ENCODE assay signal across 18 cellular contexts in the genomic region with DNA sequence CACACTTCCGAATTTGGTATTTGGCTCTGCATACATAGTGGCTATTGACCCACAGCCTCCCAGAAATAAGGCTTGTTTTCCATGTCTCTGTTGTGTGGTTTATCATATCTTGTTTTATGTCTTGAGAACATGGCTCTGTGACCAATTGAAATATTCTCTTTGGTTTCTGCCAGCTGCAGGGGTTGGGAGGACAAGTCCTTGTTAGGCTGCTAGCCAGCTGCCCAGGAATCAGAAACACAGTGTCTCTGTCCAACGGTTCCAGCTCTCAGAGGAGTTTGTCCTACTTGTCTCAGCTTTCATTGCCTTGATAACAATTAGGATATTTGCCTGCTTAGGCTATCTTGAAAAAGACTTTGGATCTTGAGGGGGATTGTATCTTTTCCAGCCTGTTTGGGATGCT. TPM values are rescaled to one million over a fixed set of nuclear protein-coding genes. Genes with fewer than 3 reads are reported as not detected.
DNase-seq lines count a peak whose midpoint lies in the region; ATAC-seq and TF ChIP-seq lines count a peak whose summit lies in the region.
"Had no signal": no experiment of that assay in that cellular context is flagged by ENCODE, and none has a peak within 500 bp of the region (broad histone marks: within the 10 kb centered on the region; RNA-seq: fewer than 3 reads in every experiment).

No MANE protein-coding gene starts in this region.

- CTCF ChIA-PET in MCF 10A (lab: Yijun Ruan, JAX): interaction anchor here (0.6 kb wide), 1 partner anchor 13 kb away, joined by 3 read pairs; no protein-coding TSS in a partner anchor

- H3K27ac ChIP-seq in breast epithelium: peak overlapping the region in 1 of 2 donors; percentile 57
- H3K27ac ChIP-seq in esophagus squamous epithelium: peak overlapping the region in 3 of 4 donors; percentile 10 to 70 (median 69)
- H3K27ac ChIP-seq in uterus: peak overlapping the region; percentile 26 to 38
- H3K27ac ChIP-seq: thoracic aorta had no signal

- no peak overlapping the region for H3K4me3 Mint-ChIP-seq in MCF 10A (ENCODE audit: unreplicated experiment)
- H3K4me3 Mint-ChIP-seq: natural killer cell had no signal

- no peaks in the 10 kb centered on the region for H3K9me3 Mint-ChIP-seq in MCF 10A (ENCODE audit: unreplicated experiment)
- H3K9me3 Mint-ChIP-seq: natural killer cell had no signal

- H3K36me3 Mint-ChIP-seq in MCF 10A (ENCODE audit: insufficient read depth, unreplicated experiment): no peaks in the 10 kb centered on the region
- H3K36me3 Mint-ChIP-seq: natural killer cell had no signal

- H3K27me3 Mint-ChIP-seq in MCF 10A (ENCODE audit: insufficient read depth, unreplicated experiment): no peaks in the 10 kb centered on the region

- peak overlapping the region; percentile 85 for H3K27ac Mint-ChIP-seq in MCF 10A (ENCODE audit: low read depth, unreplicated experiment)
- H3K27ac Mint-ChIP-seq: natural killer cell had no signal

- H3K36me3 ChIP-seq in breast epithelium (no peaks in the 10 kb centered on the region), esophagus squamous epithelium (no peaks in the 10 kb centered on the region), uterus (no peaks in the 10 kb centered on the region)
- H3K36me3 ChIP-seq: thoracic aorta had no signal

- no peak for TF ChIP-seq CTCF in MCF 10A (IDR thresholded peaks at IDR 0.05; ENCODE audit: unreplicated experiment)
- TF ChIP-seq CTCF in breast epithelium (IDR thresholded peaks at IDR 0.05): no peak
- TF ChIP-seq CTCF in esophagus squamous epithelium (IDR thresholded peaks at IDR 0.05): no peak
- TF ChIP-seq CTCF in uterus (IDR thresholded peaks at IDR 0.05): no peak

- H3K4me1 ChIP-seq in breast epithelium (no peaks in the 10 kb centered on the region), esophagus squamous epithelium (peaks cover 0 to 20% (median 4%) of the 10 kb centered on the region in 3 donors), uterus (no peaks in the 10 kb centered on the region)

- no peak overlapping the region for H3K4me3 ChIP-seq in breast epithelium
- H3K4me3 ChIP-seq in esophagus squamous epithelium: no peak overlapping the region
- H3K4me3 ChIP-seq in uterus: no peak overlapping the region
- H3K4me3 ChIP-seq: thoracic aorta had no signal

- H3K4me1 Mint-ChIP-seq in MCF 10A (ENCODE audit: insufficient read depth, unreplicated experiment): peaks cover 18% of the 10 kb centered on the region

- BruUV-seq in MCF 10A (replicated peaks; lab: Mats Ljungman, UMichigan): no TSS peak

- H3K27me3 ChIP-seq in breast epithelium: no peaks in the 10 kb centered on the region
- H3K27me3 ChIP-seq in esophagus squamous epithelium: peaks cover 0 to 6% (median 0%) of the 10 kb centered on the region in 4 donors
- no peaks in the 10 kb centered on the region for H3K27me3 ChIP-seq in uterus

- WGBS in esophagus squamous epithelium, 2 donors: 44 to 56% methylated on average over 2 of the region's 2 CpGs

- intact Hi-C loops in MCF 10A (cut with micrococcal nuclease): loop anchor here (1.0 kb wide), 1 partner anchor 36 kb away; a partner anchor contains a TSS
- intact Hi-C loops in breast epithelium (cut with DNase I; ENCODE audit: low total_unique reads): no loop called here
- intact Hi-C loops in esophagus squamous epithelium (cut with DNase I): no loop called here
- intact Hi-C loops in uterus (cut with DNase I; ENCODE audit: low total_unique reads): no loop called here

- POLR2A ChIA-PET in MCF 10A (lab: Yijun Ruan, JAX): interaction anchor here (0.7 to 1.6 kb wide), 8 partner anchors 24 to 788 kb away, joined by 3 to 18 read pairs (median 8); a partner anchor contains a TSS

- TF ChIP-seq POLR2A in breast epithelium (IDR thresholded peaks at IDR 0.05): no peak
- no peak for TF ChIP-seq POLR2A in esophagus squamous epithelium (IDR thresholded peaks at IDR 0.05)
- no peak for TF ChIP-seq POLR2A in uterus (IDR thresholded peaks at IDR 0.05)

- DNase-seq in MCF 10A (ENCODE audit: unreplicated experiment) (no peak), breast epithelium (ENCODE audit: low spot score in 2 of 2) (no peak), esophagus squamous epithelium (lab: John Stamatoyannopoulos, UW) (no peak), medulla oblongata (ENCODE audit: extremely low spot score) (peak; percentile 10), uterus (no peak), cerebellum (ENCODE audit: low spot score) (no peak)
- DNase-seq in activated CD8-positive, alpha-beta memory T cell treated with anti-CD3 and anti-CD28 coated beads, Interleukin-2, amount 50 U/mL, for 4 hours: no peak
- DNase-seq: activated CD8-positive, alpha-beta memory T cell treated with anti-CD3 and anti-CD28 coated beads for 24 hours; activated naive CD4-positive, alpha-beta T cell; DMS 273 treated with DMSO at 0.1 percent for 48 hours; KG1; natural killer cell; NCI-H187 treated with DMSO at 0.1 percent for 48 hours; NCI-H748 treated with DMSO at 0.1 percent for 48 hours; small intestine had no signal

- H3K9me3 ChIP-seq in breast epithelium (no peaks in the 10 kb centered on the region), esophagus squamous epithelium (no peaks in the 10 kb centered on the region), uterus (no peaks in the 10 kb centered on the region)
- H3K9me3 ChIP-seq: thoracic aorta had no signal

- no peak for ATAC-seq in GM19023 (IDR thresholded peaks at IDR 0.05; ENCODE audit: unreplicated experiment)
- ATAC-seq: natural killer cell had no signal

RNA-seq across cellular contexts. Expression of a gene that starts 6.0 kb away (rescaled TPM):
- not detected in 2 replicates for total RNA-seq in MCF 10A (2022)
- 1 to 10 TPM; 1.6 to 2.4 (median 2.0) TPM for total RNA-seq in breast epithelium
- total RNA-seq in esophagus squamous epithelium: 10 to 100 TPM in 1 of 4 donors, 1 to 10 TPM in 3; 2.5 to 11.7 (median 4.5) TPM
- 1 to 10 TPM in 1 of 4 donors, under 1 TPM in 2, not detected in 1; 0.35 to 7.9 (median 0.43) TPM for total RNA-seq in uterus
- total RNA-seq in cerebellum: 2.0 TPM
- total RNA-seq: A172, natural killer cell had no signal

RNA-seq across cellular contexts. Expression of a gene that starts 7.3 kb away (rescaled TPM):
- total RNA-seq in MCF 10A (2022): not detected in 2 replicates
- total RNA-seq in breast epithelium: not detected
- under 1 TPM in 1 of 4 donors, not detected in 3; 0.04 TPM for total RNA-seq in esophagus squamous epithelium
- under 1 TPM in 2 of 4 donors, not detected in 2; 0.14 to 0.18 TPM for total RNA-seq in uterus
- not detected for total RNA-seq in cerebellum
- total RNA-seq: A172, thoracic aorta had no signal

RNA-seq across cellular contexts. Expression of a gene that starts 23.4 kb away (rescaled TPM):
- total RNA-seq in MCF 10A (2022): 0.19 and 0.22 TPM in 2 replicates
- total RNA-seq in breast epithelium: 1 to 10 TPM in 1 of 3 donors, not detected in 2; 1.6 TPM
- total RNA-seq in esophagus squamous epithelium: under 1 TPM in 3 of 4 donors, not detected in 1; 0.18 to 0.76 (median 0.50) TPM
- total RNA-seq in uterus: 1 to 10 TPM in 2 of 4 donors, under 1 TPM in 1, not detected in 1; 0.76 to 1.5 (median 1.2) TPM
- 0.36 TPM for total RNA-seq in cerebellum

RNA-seq across cellular contexts. Expression of a gene that starts 36.5 kb away (rescaled TPM):
- 20.6 and 24.9 TPM in 2 replicates for total RNA-seq in MCF 10A (2022)
- 10 to 100 TPM; 35.8 to 59.9 (median 52.4) TPM for total RNA-seq in breast epithelium
- 10 to 100 TPM; 13.2 to 38.7 (median 32.0) TPM for total RNA-seq in esophagus squamous epithelium
- total RNA-seq in uterus: 10 to 100 TPM; 16.2 to 45.9 (median 30.9) TPM
- total RNA-seq in cerebellum: 14.3 TPM

RNA-seq across cellular contexts. Expression of a gene that starts 56.3 kb away (rescaled TPM):
- 49.2 and 57.3 TPM in 2 replicates for total RNA-seq in MCF 10A (2022)
- 10 to 100 TPM; 37.6 to 59.0 (median 46.2) TPM for total RNA-seq in breast epithelium
- 10 to 100 TPM; 15.3 to 44.4 (median 25.5) TPM for total RNA-seq in esophagus squamous epithelium
- total RNA-seq in uterus: 10 to 100 TPM; 18.2 to 73.7 (median 56.1) TPM
- 58.8 TPM for total RNA-seq in cerebellum
